8 cellular contexts compared by ENCODE assay signal in the genomic region with DNA sequence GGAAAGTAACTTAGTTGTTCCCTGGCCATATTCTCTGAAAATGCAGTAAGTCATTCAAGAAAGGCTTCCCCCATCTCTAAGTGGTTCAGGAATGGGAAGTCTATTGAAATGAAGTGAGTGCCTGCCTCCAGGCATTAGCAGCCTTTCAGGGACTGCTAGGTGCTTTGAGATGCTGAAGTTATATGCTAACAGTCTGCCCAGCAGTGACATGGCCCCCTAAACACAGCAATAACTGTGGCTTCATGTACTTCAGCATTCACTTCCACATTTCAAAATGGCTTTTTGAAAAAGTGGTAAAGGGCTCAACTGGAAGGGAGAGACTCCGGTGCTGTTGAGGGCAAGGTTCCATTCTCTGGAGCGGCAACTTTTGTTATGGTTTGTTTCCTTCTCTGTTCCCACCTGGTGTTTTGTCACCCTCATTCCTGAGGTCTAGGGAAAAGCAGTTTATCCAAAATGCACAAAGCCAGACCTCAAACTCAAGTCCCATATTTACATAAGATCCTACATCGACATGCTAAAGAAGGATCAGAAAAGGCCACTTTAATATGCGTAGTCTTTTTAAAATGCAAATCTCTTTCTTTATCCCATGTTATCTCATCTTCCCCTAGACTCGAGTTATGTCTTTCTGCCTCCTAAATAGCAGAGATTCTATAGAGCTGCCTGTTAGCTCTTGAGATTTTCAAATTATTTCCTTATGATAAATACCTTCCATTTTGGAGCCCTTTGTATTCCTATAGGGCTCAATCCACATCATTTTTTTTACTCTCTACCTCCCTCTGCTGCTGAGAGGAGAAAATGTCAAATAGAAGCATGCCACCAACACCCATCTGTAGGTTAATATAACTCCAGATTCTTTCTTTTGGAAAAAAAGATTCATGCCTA. TPM values are rescaled to one million over a fixed set of nuclear protein-coding genes. Genes with fewer than 3 reads are reported as not detected.
DNase-seq lines count a peak whose midpoint lies in the region; ATAC-seq, FAIRE-seq and TF ChIP-seq lines count a peak whose summit lies in the region.

No MANE protein-coding gene starts in this region.

- TF ChIP-seq POLR2A in H1 (IDR thresholded peaks at IDR 0.05; ENCODE audit: control extremely low read depth in 1 of 2, low read depth in 2 of 2, low read length in 2 of 2): no peak

- H3K9me3 ChIP-seq in cardiac muscle cell (ENCODE audit: low read depth) (no peaks in the 10 kb centered on the region), H1 (ENCODE audit: insufficient read depth in 2 of 2, low read depth in 1 of 2, low read length in 1 of 2) (no peaks in the 10 kb centered on the region), mucosa of descending colon (no peaks in the 10 kb centered on the region)

- no peaks in the 10 kb centered on the region for H4K20me1 ChIP-seq in H1 (replicated peaks in 1 of 2; ENCODE audit: control insufficient read depth in 1 of 2, insufficient read depth in 2 of 2, low read length in 2 of 2)

- H3K79me1 ChIP-seq in H1 (ENCODE audit: low read depth, low read length): no peaks in the 10 kb centered on the region

- no peak for TF ChIP-seq EP300 in H1 (IDR thresholded peaks at IDR 0.05; ENCODE audit: borderline replicate concordance in 1 of 2, low read depth in 2 of 2, low read length in 2 of 2)

- in situ Hi-C loops in SK-MEL-5 (cut with HindIII; ENCODE audit: low pct_unique_long_range_greater_than_20kb, low sequenced_read_pairs): no loop called here

- TF ChIP-seq CTCF in cardiac muscle cell (IDR thresholded peaks at IDR 0.05; ENCODE audit: low read depth, low read length) (peak; percentile 69), H1 (IDR thresholded peaks at IDR 0.05; ENCODE audit: control extremely low read depth in 1 of 3, insufficient read depth in 1 of 3, low read depth in 1 of 3, low read length in 3 of 3) (peak in 2 of 3 experiments; percentile 36 to 52; a peak in 2 of 4 replicates), mucosa of descending colon (IDR thresholded peaks at IDR 0.05) (peak; percentile 46)

- H2BK5ac ChIP-seq in H1 (ENCODE audit: low read depth, low read length): 0 out of 2 replicates have a peak overlapping the region, but pooled peaks have one; percentile 3

- H2BK20ac ChIP-seq in H1 (ENCODE audit: low read length): no peak overlapping the region

- POLR2A ChIA-PET in H1 (lab: Charles Lee; ENCODE audit: partially characterized antibody): interaction anchor here (0.9 to 1.2 kb wide), 2 partner anchors 17 to 24 kb away, joined by 3 to 4 read pairs; no protein-coding TSS in a partner anchor

- H3K4me1 ChIP-seq in cardiac muscle cell (ENCODE audit: low read depth): peaks cover 11% of the 10 kb centered on the region
- peaks cover 2 to 16% (median 10%) of the 10 kb centered on the region in 4 experiments; a peak in 6 of 7 replicates for H3K4me1 ChIP-seq in H1 (replicated peaks in 1 of 4; ENCODE audit: control insufficient read depth in 3 of 4, insufficient read depth in 4 of 4, low read length in 3 of 4)
- H3K4me1 ChIP-seq in mucosa of descending colon (ENCODE audit: low read depth): no peaks in the 10 kb centered on the region

- ATAC-seq in mucosa of descending colon (peak; percentile 84), HG03045 (IDR thresholded peaks at IDR 0.05; ENCODE audit: unreplicated experiment) (no peak)

- H2BK12ac ChIP-seq in H1 (ENCODE audit: low read depth, low read length): no peak overlapping the region

- H3K4ac ChIP-seq in H1 (replicated peaks; ENCODE audit: insufficient read length, low read depth, low read length): no peak overlapping the region

- H4K5ac ChIP-seq in H1 (ENCODE audit: insufficient read length, low read depth, low read length): no peak overlapping the region

- H2BK120ac ChIP-seq in H1 (replicated peaks; ENCODE audit: low read depth, low read length): no peak overlapping the region

- 36% methylated on average over 5 of the region's 5 CpGs; no CpG with 5 or more reads in 1 of the 2 experiments for WGBS in H1 (ENCODE audit: extremely low coverage in 1 of 2, insufficient coverage in 1 of 2, insufficient read length in 1 of 2, insufficient replicate concordance in 2 of 2, low coverage in 1 of 2, low lambda C conversion rate in 2 of 2, missing lambda C conversion rate in 1 of 2), 2 experiments

- H2BK15ac ChIP-seq in H1 (ENCODE audit: low read length): no peak overlapping the region

- intact Hi-C loops in cardiac septum (cut with DNase I) (loop anchor here (2.0 to 5.0 kb wide), 2 partner anchors 71 to 116 kb away; no protein-coding TSS in a partner anchor), mucosa of descending colon (cut with DNase I, micrococcal nuclease) (no loop called here)

- H3K18ac ChIP-seq in H1 (ENCODE audit: extremely low read depth, low read length): no peak overlapping the region

- H3K23ac ChIP-seq in H1 (ENCODE audit: insufficient read length): no peak overlapping the region

- 0 out of 4 replicates have a peak, but pooled peaks cover 0 to 4% of the 10 kb centered on the region in 2 experiments for H3K79me2 ChIP-seq in H1 (ENCODE audit: control insufficient read depth in 1 of 2, insufficient read depth in 2 of 2, low read length in 2 of 2)

- no peak overlapping the region for H4K8ac ChIP-seq in H1 (ENCODE audit: extremely low read depth, insufficient read depth, low read length)

- DNase-seq in cardiac muscle cell (ENCODE audit: low read depth in 1 of 2, low spot score in 1 of 2): peak; percentile 29 to 66
- DNase-seq in cardiac septum (ENCODE audit: low spot score): no peak
- DNase-seq in Kasumi-1 (lab: John Stamatoyannopoulos, UW): peak; percentile 66 to 71
- peak; percentile 63 for DNase-seq in SK-MEL-5 (ENCODE audit: low read depth, low spot score)
- peak in 1 of 2 experiments; percentile 52 for DNase-seq in H1 (ENCODE audit: low read depth in 1 of 2, low spot score in 2 of 2)
- DNase-seq in mucosa of descending colon: peak in 1 of 3 donors; percentile 30
- DNase-seq in stimulated activated CD4-positive, alpha-beta T cell treated with anti-CD3 and anti-CD28 coated beads, Interleukin-2, amount 100 ng/mL, for 24 hours: no peak

- no peak overlapping the region for H3K4me3 ChIP-seq in cardiac muscle cell
- H3K4me3 ChIP-seq in H1 (ENCODE audit: extremely low read depth in 1 of 4, insufficient read depth in 2 of 4, low read depth in 3 of 4, low read length in 4 of 4): peak overlapping the region in 1 of 4 experiments; percentile 36; a peak in 2 of 8 replicates
- no peak overlapping the region for H3K4me3 ChIP-seq in mucosa of descending colon

- H3K14ac ChIP-seq in H1 (ENCODE audit: insufficient read length): no peak overlapping the region

- CTCF ChIA-PET in H1 (lab: Charles Lee; ENCODE audit: partially characterized antibody): interaction anchor here (0.7 to 5.3 kb wide), 14 partner anchors 8 to 164 kb away, joined by 3 to 28 read pairs (median 5); no protein-coding TSS in a partner anchor

- no peaks in the 10 kb centered on the region for H3K27me3 ChIP-seq in cardiac muscle cell
- H3K27me3 ChIP-seq in H1 (replicated peaks in 1 of 4; ENCODE audit: control insufficient read depth in 3 of 4, extremely low read depth in 1 of 4, insufficient read depth in 3 of 4, low read length in 3 of 4): no peaks in the 10 kb centered on the region; a peak in 1 of 7 replicates

- H3K27ac ChIP-seq in cardiac muscle cell: no peak overlapping the region
- H3K27ac ChIP-seq in H1 (ENCODE audit: low read depth, low read length): peak overlapping the region; percentile 39; the same call in 1 of the 2 replicates

- FAIRE-seq in H1 (lab: Jason Lieb, UNC): no peak

- H3K36me3 ChIP-seq in cardiac muscle cell (no peaks in the 10 kb centered on the region), H1 (ENCODE audit: control insufficient read depth in 2 of 4, insufficient read depth in 4 of 4, low read length in 3 of 4) (no peaks in the 10 kb centered on the region), mucosa of descending colon (ENCODE audit: low read depth) (no peaks in the 10 kb centered on the region)

- no peak overlapping the region for H2AK5ac ChIP-seq in H1 (ENCODE audit: low read depth, low read length)

- no peak overlapping the region for H2AFZ ChIP-seq in H1 (ENCODE audit: low read length)

- peak overlapping the region in 1 of 4 experiments; percentile 24; a peak in 1 of 7 replicates for H3K9ac ChIP-seq in H1 (replicated peaks in 1 of 4; ENCODE audit: extremely low read depth in 1 of 4, low read depth in 3 of 4, low read length in 3 of 4)

- H4K91ac ChIP-seq in H1 (replicated peaks; ENCODE audit: insufficient read length, low read length): no peak overlapping the region

- peak; percentile 51 to 52 for TF ChIP-seq RAD21 in H1 (IDR thresholded peaks at IDR 0.05 in 1 of 2, conservative IDR thresholded peaks at IDR 0.05 in 1 of 2; ENCODE audit: low read depth in 2 of 2, low read length in 2 of 2)

- H3K56ac ChIP-seq in H1 (replicated peaks; ENCODE audit: insufficient read length, low read depth, low read length): no peak overlapping the region

- H3K4me2 ChIP-seq in H1 (ENCODE audit: insufficient read depth in 1 of 2, low read depth in 2 of 2, low read length in 2 of 2): peak overlapping the region; percentile 56 to 65

- no peaks in the 10 kb centered on the region for H3K23me2 ChIP-seq in H1 (ENCODE audit: low read depth, low read length)

TF ChIP-seq in H1, 55 proteins besides CTCF, POLR2A, EP300 and RAD21 (continues in another document):
- TF ChIP-seq EZH2 (IDR thresholded peaks at IDR 0.05; ENCODE audit: low read depth, low read length, severe bottlenecking) (no peak), BACH1 (IDR thresholded peaks at IDR 0.05; ENCODE audit: low read length) (no peak), RXRA (IDR thresholded peaks at IDR 0.05; ENCODE audit: insufficient read depth, low read depth, low read length) (no peak), ASH2L (IDR thresholded peaks at IDR 0.05; ENCODE audit: low read length) (no peak), SP1 (IDR thresholded peaks at IDR 0.05; ENCODE audit: low read depth, low read length) (no peak), TAF1 (IDR thresholded peaks at IDR 0.05; ENCODE audit: low read depth, low read length) (no peak), POU5F1 (IDR thresholded peaks at IDR 0.05; ENCODE audit: low read depth, low read length) (no peak)

RNA-seq across cellular contexts. Expression of gene LRRC8C, which starts 34.2 kb away (rescaled TPM):
- total RNA-seq in cardiac muscle cell (3.4 and 4.3 TPM in 2 replicates), cardiac septum (8.3 TPM), mucosa of descending colon (1 to 10 TPM; 1.5 to 5.0 (median 3.0) TPM)
- polyA plus RNA-seq in cardiac muscle cell (2.3 and 6.5 TPM in 2 replicates), H1 (2011; rRNA removed) (0.93 and 1.1 TPM in 2 replicates)
- 2.7 and 3.2 TPM in 2 replicates for total RNA-seq in SK-MEL-5 (2014; rRNA removed; shearing (Covaris generic))
- polyA plus RNA-seq in SK-MEL-5 (2015; cell fraction: cytosol; rRNA removed): 2.7 and 3.6 TPM in 2 replicates
- 1.1 and 1.2 TPM in 2 replicates for polyA plus RNA-seq in SK-MEL-5 (2015; cell fraction: nucleus; rRNA removed)
- total RNA-seq in H1 (2021; fragmentation: NEBNext Ultra II Directional; extraction: Animal tissue kit (Norgen Biotek cat#: 25700)): 2.1 and 2.5 TPM in 2 replicates
- 1.4 TPM for polyA plus RNA-seq in H1 (2011; cell fraction: cytosol; rRNA removed)
- 0.86 TPM for polyA plus RNA-seq in H1 (2011; cell fraction: nucleus; rRNA removed)
- polyA plus RNA-seq in H1 (2012, experiment 1 of 2): 0.81 to 1.8 TPM (median 1.1 TPM) in 4 replicates
- polyA plus RNA-seq in H1 (2012, experiment 2 of 2): 0.16 TPM
- polyA plus RNA-seq in H1 (2013, experiment 1 of 2): 2.0 TPM
- polyA plus RNA-seq in H1 (2013, experiment 2 of 2): 2.2 TPM
- polyA minus RNA-seq in H1 (2011; rRNA and poly(A)+ RNA removed): 2.2 and 2.4 TPM in 2 replicates
- 1.2 TPM for polyA minus RNA-seq in H1 (2011; cell fraction: cytosol; rRNA and poly(A)+ RNA removed)
- polyA minus RNA-seq in H1 (2011; cell fraction: nucleus; rRNA and poly(A)+ RNA removed): 1.8 TPM

Comparison
In these comparisons a context has a peak if more than half of its experiments do, and no peak if none do; other contexts are left out.
1. DNase-seq: peak in cardiac muscle cell (2 of 2), Kasumi-1 (2 of 2) and SK-MEL-5 (single experiment); none in cardiac septum (single experiment) and stimulated activated CD4-positive, alpha-beta T cell treated with anti-CD3 and anti-CD28 coated beads, Interleukin-2, amount 100 ng/mL, for 24 hours (0 of 2).
2. Peak in every context shown above with its lines, with median percentiles within 50 percentile points of each other: CTCF ChIP-seq.